Comparison of ENCODE assay signal across 25 cellular contexts in genomic region chr16:66044089-66044488, GRCh38.
"Had no signal": no experiment of that assay in that cellular context is flagged by ENCODE, and none has a peak within 500 bp of the region (broad histone marks: within the 10 kb centered on the region; RNA-seq: fewer than 3 reads in every experiment).

No MANE protein-coding gene starts in this region.

- H3K27me3 Mint-ChIP-seq: stimulated activated naive B cell treated with anti-CD40 and anti-IgM and Interleukin-4, amounts not matched to agents 10 μg/mL and 1 μg/mL and 100 μg/mL, for 72 hours had no signal

- H3K4me1 ChIP-seq: left lung, lower lobe of right lung, right atrium auricular region, right lobe of liver, tibial artery, upper lobe of right lung had no signal

- H3K27ac ChIP-seq: left lung, lower lobe of right lung, ovary, right atrium auricular region, right lobe of liver, thoracic aorta, tibial artery, upper lobe of right lung had no signal

- H3K4me3 ChIP-seq: left lung, lower lobe of right lung, ovary, right atrium auricular region, right lobe of liver, smooth muscle cell, stomach, thoracic aorta, tibial artery, upper lobe of right lung had no signal

- DNase-seq: hypothalamus; immature natural killer cell; kidney; left colon; left lung; lower lobe of right lung; mesenchymal stem cell; naive B cell; natural killer cell; ovary; stimulated activated CD4-positive, alpha-beta T cell treated with anti-CD3 and anti-CD28 coated beads, Interleukin-1b, Interleukin-23, amount 100 ng/mL, for 48 hours; stimulated activated CD4-positive, alpha-beta T cell treated with anti-CD3 and anti-CD28 coated beads, Interleukin-2, amount 100 ng/mL, for 48 hours; stimulated activated naive B cell treated with anti-CD40 and anti-IgM and Interleukin-4, amounts not matched to agents 10 μg/mL and 1 μg/mL and 100 μg/mL, for 72 hours; stimulated activated naive CD8-positive, alpha-beta T cell treated with anti-CD3 and anti-CD28 coated beads, Interleukin-15, Interleukin-2, amounts not matched to agents 100 U/mL and 50 U/mL, for 24 hours; stomach; tibial artery; trophoblast cell; upper lobe of right lung had no signal

- ATAC-seq: left colon; left lung; lower lobe of right lung; natural killer cell; right lobe of liver; stimulated activated naive B cell treated with anti-CD40 and anti-IgM and Interleukin-4, amounts not matched to agents 10 μg/mL and 1 μg/mL and 100 μg/mL, for 72 hours; stimulated activated naive CD8-positive, alpha-beta T cell treated with anti-CD3 and anti-CD28 coated beads, Interleukin-15, Interleukin-2, amounts not matched to agents 100 U/mL and 50 U/mL, for 24 hours; upper lobe of right lung had no signal

- H3K27ac Mint-ChIP-seq: immature natural killer cell; natural killer cell; progenitor cell of endocrine pancreas; stimulated activated naive B cell treated with anti-CD40 and anti-IgM and Interleukin-4, amounts not matched to agents 10 μg/mL and 1 μg/mL and 100 μg/mL, for 72 hours had no signal

- H3K4me3 Mint-ChIP-seq: immature natural killer cell; naive B cell; natural killer cell; stimulated activated naive B cell treated with anti-CD40 and anti-IgM and Interleukin-4, amounts not matched to agents 10 μg/mL and 1 μg/mL and 100 μg/mL, for 72 hours had no signal

- FAIRE-seq: islet of Langerhans, kidney, urothelium cell line had no signal

- H3K9me3 Mint-ChIP-seq: natural killer cell had no signal

- H3K36me3 ChIP-seq: left lung, lower lobe of right lung, ovary, right atrium auricular region, right lobe of liver, stomach, thoracic aorta, tibial artery, upper lobe of right lung had no signal

- H3K36me3 Mint-ChIP-seq: immature natural killer cell; naive B cell; natural killer cell; stimulated activated naive B cell treated with anti-CD40 and anti-IgM and Interleukin-4, amounts not matched to agents 10 μg/mL and 1 μg/mL and 100 μg/mL, for 72 hours had no signal

- H3K9me3 ChIP-seq: left lung, lower lobe of right lung, ovary, right atrium auricular region, right lobe of liver, stomach, thoracic aorta, tibial artery, upper lobe of right lung had no signal

- H3K4me2 ChIP-seq: smooth muscle cell had no signal

- H3K4me1 Mint-ChIP-seq: naive B cell; stimulated activated naive B cell treated with anti-CD40 and anti-IgM and Interleukin-4, amounts not matched to agents 10 μg/mL and 1 μg/mL and 100 μg/mL, for 72 hours had no signal

- H3K27me3 ChIP-seq: left lung, ovary, right atrium auricular region, right lobe of liver, stomach, tibial artery, upper lobe of right lung had no signal
